Comparison of ENCODE assay signal across 14 cellular contexts in genomic region chr14:36975834-36976233, GRCh38.
A peak's percentile ranks its signal among the peaks of the same experiment; 100 is the strongest.
DNase-seq lines count a peak whose midpoint lies in the region; ATAC-seq, FAIRE-seq and TF ChIP-seq lines count a peak whose summit lies in the region.
"Had no signal": no experiment of that assay in that cellular context is flagged by ENCODE, and none has a peak within 500 bp of the region (broad histone marks: within the 10 kb centered on the region; RNA-seq: fewer than 3 reads in every experiment).

No MANE protein-coding gene starts in this region.

- H3K79me1 ChIP-seq in mesendoderm (ENCODE audit: low read length) = no peaks in the 10 kb centered on the region

- no peak overlapping the region for H3K4me2 ChIP-seq in mesendoderm (ENCODE audit: low read length)

- no peaks in the 10 kb centered on the region for H3K36me3 ChIP-seq in mesendoderm (ENCODE audit: control insufficient read depth, insufficient read depth, low read length)

- no peak overlapping the region for H3K9ac ChIP-seq in mesendoderm (ENCODE audit: low read length)

- no peak overlapping the region for H2BK5ac ChIP-seq in mesendoderm (ENCODE audit: low read length)

- H3K23ac ChIP-seq in mesendoderm (ENCODE audit: low read length) = no peak overlapping the region

- H2BK120ac ChIP-seq in mesendoderm (ENCODE audit: low read depth, low read length) = no peak overlapping the region

- H4K5ac ChIP-seq in mesendoderm (ENCODE audit: low read length) = no peak overlapping the region

- no peak overlapping the region for H3K4me3 ChIP-seq in mesendoderm (ENCODE audit: low read length)

- H4K8ac ChIP-seq in mesendoderm (ENCODE audit: low read depth, low read length) = no peak overlapping the region

- WGBS in mesendoderm (ENCODE audit: extremely low coverage, insufficient coverage, low lambda C conversion rate) = no CpG with 5 or more reads among the region's 3 CpGs

- no peak overlapping the region for H3K56ac ChIP-seq in mesendoderm (ENCODE audit: low read length)

- H3K27me3 ChIP-seq in mesendoderm (ENCODE audit: insufficient read depth, low read length, poor library complexity) = no peaks in the 10 kb centered on the region

- ATAC-seq in SK-N-SH treated with all-trans-retinoic acid at 6 μM for 48 hours = no peak
- ATAC-seq: right cardiac atrium had no signal

- no peak for FAIRE-seq in frontal cortex (lab: Jason Lieb, UNC)

- peak; percentile 33 for DNase-seq in NCI-H1092 treated with DMSO at 0.1 percent for 48 hours (lab: John Stamatoyannopoulos, UW)
- DNase-seq in NCI-H1092 (lab: John Stamatoyannopoulos, UW) = no peak
- DNase-seq in NCI-H2029 (lab: John Stamatoyannopoulos, UW) = peak; percentile 69
- DNase-seq in RPMI7951 (ENCODE audit: low read depth) = peak; percentile 24
- peak; percentile 71 for DNase-seq in mesendoderm
- DNase-seq in T1000 (lab: John Stamatoyannopoulos, UW) = no peak
- DNase-seq in frontal cortex (ENCODE audit: low spot score in 2 of 2) = no peak
- DNase-seq: activated CD4-positive, alpha-beta T cell treated with anti-CD3 and anti-CD28 coated beads, Interleukin-2, amount 50 U/mL, for 48 hours; dermis blood vessel endothelial cell; H9; NCI-H1930; right cardiac atrium; SW 1271 had no signal

- H3K18ac ChIP-seq in mesendoderm (ENCODE audit: low read length) = no peak overlapping the region

- no peaks in the 10 kb centered on the region for H3K79me2 ChIP-seq in mesendoderm (ENCODE audit: control insufficient read depth, insufficient read depth, low read length)

- no peak overlapping the region for H3K4ac ChIP-seq in mesendoderm (ENCODE audit: low read depth, low read length)

- H3K4me1 ChIP-seq in mesendoderm (ENCODE audit: control insufficient read depth, low read depth, low read length) = no peaks in the 10 kb centered on the region

- no peak overlapping the region for H2BK15ac ChIP-seq in mesendoderm (replicated peaks; ENCODE audit: low read depth)

- H3K27ac ChIP-seq in mesendoderm (ENCODE audit: low read depth, low read length) = no peak overlapping the region

- no peak overlapping the region for H2AK5ac ChIP-seq in mesendoderm (ENCODE audit: low read length)

TF ChIP-seq in SK-N-SH treated with all-trans-retinoic acid at 6 μM for 48 hours, 23 proteins besides CTCF, POLR2A, EP300 and RAD21:
- TF ChIP-seq ZC3H10 (CRISPR knock-in tag; IDR thresholded peaks at IDR 0.05) (no peak), ESRRG (CRISPR knock-in tag; IDR thresholded peaks at IDR 0.05) (no peak), ZFP3 (CRISPR knock-in tag; IDR thresholded peaks at IDR 0.05) (no peak), ZNF565 (CRISPR knock-in tag; conservative IDR thresholded peaks at IDR 0.05; ENCODE audit: low read depth) (no peak), ISL1 (CRISPR knock-in tag; IDR thresholded peaks at IDR 0.05) (no peak), PATZ1 (CRISPR knock-in tag; IDR thresholded peaks at IDR 0.05; ENCODE audit: borderline replicate concordance) (no peak), CREB5 (CRISPR knock-in tag; IDR thresholded peaks at IDR 0.05; ENCODE audit: low read depth) (no peak), TOX (CRISPR knock-in tag; IDR thresholded peaks at IDR 0.05; ENCODE audit: borderline replicate concordance) (no peak), CSDC2 (CRISPR knock-in tag; IDR thresholded peaks at IDR 0.05) (no peak), OSR1 (CRISPR knock-in tag; IDR thresholded peaks at IDR 0.05) (no peak), PPARA (CRISPR knock-in tag; IDR thresholded peaks at IDR 0.05; ENCODE audit: borderline replicate concordance) (no peak), BACH2 (CRISPR knock-in tag; IDR thresholded peaks at IDR 0.05; ENCODE audit: borderline replicate concordance) (no peak), RARB (CRISPR knock-in tag; IDR thresholded peaks at IDR 0.05) (no peak), CSRNP3 (CRISPR knock-in tag; IDR thresholded peaks at IDR 0.05) (no peak), TCF4 (CRISPR knock-in tag; IDR thresholded peaks at IDR 0.05; ENCODE audit: borderline replicate concordance) (no peak), POU6F1 (CRISPR knock-in tag; IDR thresholded peaks at IDR 0.05; ENCODE audit: borderline replicate concordance, low read depth) (no peak)

Comparison
In these comparisons a context has a peak if more than half of its experiments do, and no peak if none do; other contexts are left out.
1. DNase-seq: peak in NCI-H1092 treated with DMSO at 0.1 percent for 48 hours (single experiment), NCI-H2029 (single experiment), RPMI7951 (single experiment) and mesendoderm (single experiment); none in NCI-H1092 (single experiment), T1000 (single experiment) and frontal cortex (0 of 2).